Comparison of ENCODE assay signal across 1 cellular context in the genomic region with DNA sequence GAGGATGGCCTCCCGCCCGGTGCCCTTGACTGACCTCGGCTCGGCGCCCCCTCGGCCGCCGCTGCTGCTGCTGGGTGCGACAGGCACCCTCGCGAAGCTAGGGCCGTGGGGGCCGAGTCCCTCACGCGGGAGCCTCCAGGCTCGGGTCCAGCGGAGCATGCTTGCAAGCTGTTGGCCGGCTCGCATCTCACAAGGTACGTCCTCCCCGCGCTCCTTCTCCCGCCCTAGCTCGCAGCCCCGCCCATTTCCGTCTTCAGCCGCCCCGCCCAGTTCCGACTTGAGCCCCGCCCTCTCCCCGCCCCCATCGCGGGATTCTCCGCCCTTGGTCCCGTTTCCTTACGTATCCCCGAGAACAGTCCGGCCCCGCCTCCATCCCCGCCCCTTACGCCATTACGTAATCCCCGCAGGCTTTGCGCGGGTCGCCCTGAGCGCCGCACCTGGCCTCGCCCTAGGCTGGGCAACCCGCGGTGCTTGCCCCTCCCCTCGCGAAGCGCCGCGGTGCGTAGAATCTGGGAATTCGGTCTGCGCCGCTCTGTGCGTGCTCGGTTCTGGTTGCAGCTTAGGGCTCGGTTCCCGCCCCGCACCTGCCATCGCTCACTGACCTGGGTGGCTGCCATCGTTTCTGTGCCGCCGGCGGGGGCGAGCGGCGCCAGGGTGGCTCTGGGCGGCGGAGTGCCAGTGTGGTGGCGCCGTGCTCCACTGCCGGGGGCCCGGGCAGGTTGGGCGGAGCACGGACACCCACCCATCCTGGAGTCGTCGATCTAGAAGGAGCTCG.
TF ChIP-seq lines count a peak whose summit lies in the region.

A gene with protein sequence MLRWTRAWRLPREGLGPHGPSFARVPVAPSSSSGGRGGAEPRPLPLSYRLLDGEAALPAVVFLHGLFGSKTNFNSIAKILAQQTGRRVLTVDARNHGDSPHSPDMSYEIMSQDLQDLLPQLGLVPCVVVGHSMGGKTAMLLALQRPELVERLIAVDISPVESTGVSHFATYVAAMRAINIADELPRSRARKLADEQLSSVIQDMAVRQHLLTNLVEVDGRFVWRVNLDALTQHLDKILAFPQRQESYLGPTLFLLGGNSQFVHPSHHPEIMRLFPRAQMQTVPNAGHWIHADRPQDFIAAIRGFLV (minus strand): TSS at position 191 of the 775 bp plus-strand sequence. CDS start 32 bp downstream, at position 159.

TF ChIP-seq in K562, 482 proteins besides CTCF, POLR2A, EP300 and RAD21 (continued from another document and continues in another):
- TF ChIP-seq THAP12 (CRISPR knock-in tag; IDR thresholded peaks at IDR 0.05) (peak; percentile 84), GTF2B (IDR thresholded peaks at IDR 0.05; ENCODE audit: extremely low read depth, insufficient read length) (peak; percentile 28), MLX (CRISPR knock-in tag; conservative IDR thresholded peaks at IDR 0.05) (peak in 1 of 2 experiments; percentile 86; a peak in 1 of 4 replicates), ATF4 (CRISPR knock-in tag; IDR thresholded peaks at IDR 0.05) (peak; percentile 68), NR4A1 (CRISPR knock-in tag; IDR thresholded peaks at IDR 0.05) (peak; percentile 86; the same call in 1 of the 2 replicates), NR4A1 (tag; IDR thresholded peaks at IDR 0.05) (peak; percentile 66; the same call in 1 of the 2 replicates), DMBX1 (CRISPR knock-in tag; IDR thresholded peaks at IDR 0.05; ENCODE audit: borderline replicate concordance) (0 out of 2 replicates have a peak, but pooled peaks have one; percentile 23), ZNF717 (CRISPR knock-in tag; IDR thresholded peaks at IDR 0.05) (no peak), ATF7 (IDR thresholded peaks at IDR 0.05) (peak; percentile 99), ZNF324 (CRISPR knock-in tag; IDR thresholded peaks at IDR 0.05) (peak; percentile 58), EHMT2 (IDR thresholded peaks at IDR 0.05) (no peak), ZNF23 (CRISPR knock-in tag; IDR thresholded peaks at IDR 0.05) (no peak), ZNF384 (IDR thresholded peaks at IDR 0.05; ENCODE audit: low read depth, low read length) (peak; percentile 45; the same call in 1 of the 2 replicates), KLF6 (CRISPR knock-in tag; IDR thresholded peaks at IDR 0.05; ENCODE audit: borderline replicate concordance) (peak; percentile 47; the same call in 1 of the 2 replicates), CBFA2T2 (conservative IDR thresholded peaks at IDR 0.05) (no peak), ZNF212 (CRISPR knock-in tag; IDR thresholded peaks at IDR 0.05) (peak; percentile 68), SOX6 (IDR thresholded peaks at IDR 0.05) (peak; percentile 43; the same call in 1 of the 2 replicates), CREB1 (IDR thresholded peaks at IDR 0.05) (peak; percentile 76), CREB1 (CRISPR knock-in tag; IDR thresholded peaks at IDR 0.05) (peak; percentile 76), CEBPB (tag; IDR thresholded peaks at IDR 0.05) (peak; percentile 98), SREBF1 (IDR thresholded peaks at IDR 0.05; ENCODE audit: borderline replicate concordance, low read depth, low read length) (0 out of 2 replicates have a peak, but pooled peaks have one; percentile 9), POLR2H (tag; IDR thresholded peaks at IDR 0.05; ENCODE audit: low read depth) (peak; percentile 76), NCOA6 (IDR thresholded peaks at IDR 0.05) (no peak), DNMT1 (IDR thresholded peaks at IDR 0.05) (no peak), ARID4B (CRISPR knock-in tag; IDR thresholded peaks at IDR 0.05) (no peak), ZNF121 (CRISPR knock-in tag; conservative IDR thresholded peaks at IDR 0.05) (no peak), TEAD1 (CRISPR knock-in tag; IDR thresholded peaks at IDR 0.05) (peak; percentile 7 to 39; a peak in 1 of 4 replicates), ZNF507 (tag; conservative IDR thresholded peaks at IDR 0.05) (no peak), HDAC3 (IDR thresholded peaks at IDR 0.05; ENCODE audit: borderline replicate concordance, partially characterized antibody) (no peak), ZNF263 (CRISPR knock-in tag; IDR thresholded peaks at IDR 0.05; ENCODE audit: borderline replicate concordance) (peak; percentile 86), TAL1 (IDR thresholded peaks at IDR 0.05) (no peak), MEIS2 (IDR thresholded peaks at IDR 0.05; ENCODE audit: partially characterized antibody) (no peak), CCNT2 (IDR thresholded peaks at IDR 0.05; ENCODE audit: borderline replicate concordance, extremely low read depth, insufficient read length, low read depth, low read length) (peak; percentile 86), SP2 (IDR thresholded peaks at IDR 0.05; ENCODE audit: extremely low read depth, low read depth, low read length, poor library complexity, severe bottlenecking) (no peak), RFX1 (IDR thresholded peaks at IDR 0.05) (no peak), JUND (IDR thresholded peaks at IDR 0.05; ENCODE audit: borderline replicate concordance, low read depth, low read length) (peak; percentile 93), JUND (tag; IDR thresholded peaks at IDR 0.05; ENCODE audit: borderline replicate concordance, low read depth, low read length) (peak; percentile 75; the same call in 1 of the 3 replicates), SRSF1 (IDR thresholded peaks at IDR 0.05; ENCODE audit: low read depth, low read length) (no peak), L3MBTL2 (IDR thresholded peaks at IDR 0.05) (peak; percentile 88), XRCC3 (IDR thresholded peaks at IDR 0.05) (no peak), ZFX (CRISPR knock-in tag; IDR thresholded peaks at IDR 0.05) (peak; percentile 74), ZNF655 (CRISPR knock-in tag; IDR thresholded peaks at IDR 0.05) (no peak)
- TF ChIP-seq, protein P1, sequence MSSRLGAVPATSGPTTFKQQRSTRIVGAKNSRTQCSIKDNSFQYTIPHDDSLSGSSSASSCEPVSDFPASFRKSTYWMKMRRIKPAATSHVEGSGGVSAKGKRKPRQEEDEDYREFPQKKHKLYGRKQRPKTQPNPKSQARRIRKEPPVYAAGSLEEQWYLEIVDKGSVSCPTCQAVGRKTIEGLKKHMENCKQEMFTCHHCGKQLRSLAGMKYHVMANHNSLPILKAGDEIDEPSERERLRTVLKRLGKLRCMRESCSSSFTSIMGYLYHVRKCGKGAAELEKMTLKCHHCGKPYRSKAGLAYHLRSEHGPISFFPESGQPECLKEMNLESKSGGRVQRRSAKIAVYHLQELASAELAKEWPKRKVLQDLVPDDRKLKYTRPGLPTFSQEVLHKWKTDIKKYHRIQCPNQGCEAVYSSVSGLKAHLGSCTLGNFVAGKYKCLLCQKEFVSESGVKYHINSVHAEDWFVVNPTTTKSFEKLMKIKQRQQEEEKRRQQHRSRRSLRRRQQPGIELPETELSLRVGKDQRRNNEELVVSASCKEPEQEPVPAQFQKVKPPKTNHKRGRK (tag; IDR thresholded peaks at IDR 0.05), result no peak
- TF ChIP-seq, protein P2, sequence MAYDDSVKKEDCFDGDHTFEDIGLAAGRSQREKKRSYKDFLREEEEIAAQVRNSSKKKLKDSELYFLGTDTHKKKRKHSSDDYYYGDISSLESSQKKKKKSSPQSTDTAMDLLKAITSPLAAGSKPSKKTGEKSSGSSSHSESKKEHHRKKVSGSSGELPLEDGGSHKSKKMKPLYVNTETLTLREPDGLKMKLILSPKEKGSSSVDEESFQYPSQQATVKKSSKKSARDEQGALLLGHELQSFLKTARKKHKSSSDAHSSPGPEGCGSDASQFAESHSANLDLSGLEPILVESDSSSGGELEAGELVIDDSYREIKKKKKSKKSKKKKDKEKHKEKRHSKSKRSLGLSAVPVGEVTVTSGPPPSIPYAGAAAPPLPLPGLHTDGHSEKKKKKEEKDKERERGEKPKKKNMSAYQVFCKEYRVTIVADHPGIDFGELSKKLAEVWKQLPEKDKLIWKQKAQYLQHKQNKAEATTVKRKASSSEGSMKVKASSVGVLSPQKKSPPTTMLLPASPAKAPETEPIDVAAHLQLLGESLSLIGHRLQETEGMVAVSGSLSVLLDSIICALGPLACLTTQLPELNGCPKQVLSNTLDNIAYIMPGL (CRISPR knock-in tag; IDR thresholded peaks at IDR 0.05), result peak; percentile 63; the same call in 1 of the 2 replicates
- TF ChIP-seq, protein P3, sequence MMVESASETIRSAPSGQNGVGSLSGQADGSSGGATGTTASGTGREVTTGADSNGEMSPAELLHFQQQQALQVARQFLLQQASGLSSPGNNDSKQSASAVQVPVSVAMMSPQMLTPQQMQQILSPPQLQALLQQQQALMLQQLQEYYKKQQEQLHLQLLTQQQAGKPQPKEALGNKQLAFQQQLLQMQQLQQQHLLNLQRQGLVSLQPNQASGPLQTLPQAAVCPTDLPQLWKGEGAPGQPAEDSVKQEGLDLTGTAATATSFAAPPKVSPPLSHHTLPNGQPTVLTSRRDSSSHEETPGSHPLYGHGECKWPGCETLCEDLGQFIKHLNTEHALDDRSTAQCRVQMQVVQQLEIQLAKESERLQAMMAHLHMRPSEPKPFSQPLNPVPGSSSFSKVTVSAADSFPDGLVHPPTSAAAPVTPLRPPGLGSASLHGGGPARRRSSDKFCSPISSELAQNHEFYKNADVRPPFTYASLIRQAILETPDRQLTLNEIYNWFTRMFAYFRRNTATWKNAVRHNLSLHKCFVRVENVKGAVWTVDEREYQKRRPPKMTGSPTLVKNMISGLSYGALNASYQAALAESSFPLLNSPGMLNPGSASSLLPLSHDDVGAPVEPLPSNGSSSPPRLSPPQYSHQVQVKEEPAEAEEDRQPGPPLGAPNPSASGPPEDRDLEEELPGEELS (CRISPR knock-in tag; IDR thresholded peaks at IDR 0.05; ENCODE audit: borderline replicate concordance), result 0 out of 2 replicates have a peak, but pooled peaks have one; percentile 26
